ENCODE assay signal across 1 cellular context in genomic region chr10:3877092-3878000, GRCh38.
TF ChIP-seq lines count a peak whose summit lies in the region.

No MANE protein-coding gene starts in this region.

TF ChIP-seq in HCT116, 20 proteins besides CTCF, POLR2A, EP300 and RAD21 (continued from another document):
- TF ChIP-seq POLR2AphosphoS5 (IDR thresholded peaks at IDR 0.05; ENCODE audit: low read depth, low read length) (no peak), EZH2 (IDR thresholded peaks at IDR 0.05) (no peak), CBX3 (IDR thresholded peaks at IDR 0.05; ENCODE audit: low read depth) (no peak), CEBPB (IDR thresholded peaks at IDR 0.05; ENCODE audit: low read depth) (no peak), ATF3 (IDR thresholded peaks at IDR 0.05) (no peak), ZFX (IDR thresholded peaks at IDR 0.05) (no peak)
